ENCODE assay signal across 9 cellular contexts in the genomic region with DNA sequence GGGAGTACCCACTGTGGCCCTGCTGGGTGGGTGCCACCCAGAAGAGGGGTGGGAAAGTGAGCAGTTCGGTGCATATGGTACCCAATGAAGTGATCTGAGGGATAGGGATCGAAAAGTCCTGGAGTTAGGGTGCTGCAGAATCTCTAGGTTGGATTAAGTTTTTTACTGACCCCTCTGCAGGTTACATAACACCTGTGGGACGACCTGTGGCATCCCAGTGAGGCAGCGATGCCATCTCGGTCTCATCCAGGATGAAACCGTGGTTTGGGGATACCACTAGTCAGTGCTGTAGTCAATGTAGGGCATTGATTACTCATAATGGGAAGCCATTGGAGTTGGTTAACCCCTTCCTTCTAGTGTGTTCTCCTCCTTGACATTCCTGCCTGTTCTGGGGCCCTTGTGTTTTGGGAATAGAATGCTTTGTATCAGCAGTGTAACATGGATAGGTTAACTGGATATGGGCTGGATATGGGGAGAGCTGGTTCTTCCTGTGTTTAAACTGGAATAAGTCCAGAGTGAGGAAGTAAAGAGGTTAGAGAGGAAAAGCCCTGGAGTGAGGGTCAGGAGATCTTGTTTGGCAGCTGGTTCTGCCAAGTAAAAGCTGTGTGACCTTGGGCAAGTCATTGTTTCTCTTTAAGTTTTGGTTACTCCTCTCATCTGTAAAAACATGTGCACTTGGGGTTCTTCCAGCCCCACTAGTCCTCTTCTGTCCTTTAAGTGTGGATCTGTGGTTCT. TPM values are rescaled to one million over a fixed set of nuclear protein-coding genes. Genes with fewer than 3 reads are reported as not detected.
DNase-seq lines count a peak whose midpoint lies in the region; TF ChIP-seq lines count a peak whose summit lies in the region.
"Had no signal": no experiment of that assay in that cellular context is flagged by ENCODE, and none has a peak within 500 bp of the region (broad histone marks: within the 10 kb centered on the region; RNA-seq: fewer than 3 reads in every experiment).

No MANE protein-coding gene starts in this region.

- H3K4me3 Mint-ChIP-seq in CD14-positive monocyte (peak overlapping the region; percentile 79 to 98), HFFc6 (peak overlapping the region; percentile 91; the same call in 1 of the 2 replicates), nephron (peak overlapping the region; percentile 16 to 88 (median 86))
- peak overlapping the region; percentile 82 for H3K4me3 Mint-ChIP-seq in activated naive CD8-positive, alpha-beta T cell

- H3K27me3 Mint-ChIP-seq in CD14-positive monocyte (ENCODE audit: low read depth in 3 of 3) (peaks cover 2 to 7% (median 5%) of the 10 kb centered on the region in 3 donors), HFFc6 (ENCODE audit: insufficient read depth) (peaks cover 20% of the 10 kb centered on the region), nephron (ENCODE audit: low read depth) (peaks cover 4% of the 10 kb centered on the region)
- H3K27me3 Mint-ChIP-seq in activated naive CD8-positive, alpha-beta T cell = no peaks in the 10 kb centered on the region

- H3K9me3 Mint-ChIP-seq in CD14-positive monocyte = peaks cover 2 to 7% (median 5%) of the 10 kb centered on the region in 7 donors
- peaks cover 3% of the 10 kb centered on the region; the same call in 1 of the 2 replicates for H3K9me3 Mint-ChIP-seq in HFFc6
- H3K9me3 Mint-ChIP-seq in activated naive CD8-positive, alpha-beta T cell (ENCODE audit: low read depth) = no peaks in the 10 kb centered on the region
- no peaks in the 10 kb centered on the region for H3K9me3 Mint-ChIP-seq in nephron

- DNase-seq in CD14-positive monocyte (ENCODE audit: low spot score) (no peak), HFFc6 (no peak), NCI-H2227 (lab: John Stamatoyannopoulos, UW; ENCODE audit: unreplicated experiment) (no peak), NCI-H226 (no peak), COR-L47 (lab: John Stamatoyannopoulos, UW) (no peak), hypothalamus (lab: John Stamatoyannopoulos, UW) (no peak)
- DNase-seq: NCI-H1930 had no signal

- H3K36me3 Mint-ChIP-seq in CD14-positive monocyte = no peaks in the 10 kb centered on the region
- H3K36me3 Mint-ChIP-seq in HFFc6 (ENCODE audit: low read depth) = no peaks in the 10 kb centered on the region
- H3K36me3 Mint-ChIP-seq in activated naive CD8-positive, alpha-beta T cell = no peaks in the 10 kb centered on the region
- no peaks in the 10 kb centered on the region for H3K36me3 Mint-ChIP-seq in nephron (ENCODE audit: low read depth)

- intact Hi-C loops in CD14-positive monocyte (cut with micrococcal nuclease) = no loop called here

- peak overlapping the region; percentile 81 to 100 (median 98) for H3K27ac Mint-ChIP-seq in CD14-positive monocyte
- H3K27ac Mint-ChIP-seq in HFFc6 = no peak overlapping the region
- peak overlapping the region; percentile 76 for H3K27ac Mint-ChIP-seq in activated naive CD8-positive, alpha-beta T cell
- peak overlapping the region in 2 of 3 experiments; percentile 72 to 75 for H3K27ac Mint-ChIP-seq in nephron

- H3K4me1 Mint-ChIP-seq in CD14-positive monocyte (peaks cover 27% of the 10 kb centered on the region), HFFc6 (ENCODE audit: low read depth) (peaks cover 29% of the 10 kb centered on the region), nephron (peaks cover 22% of the 10 kb centered on the region)
- H3K4me1 Mint-ChIP-seq in activated naive CD8-positive, alpha-beta T cell (ENCODE audit: low read depth) = peaks cover 31% of the 10 kb centered on the region

- TF ChIP-seq CTCF in CD14-positive monocyte (IDR thresholded peaks at IDR 0.05) (no peak), HFFc6 (IDR thresholded peaks at IDR 0.05) (no peak), nephron (IDR thresholded peaks at IDR 0.05; ENCODE audit: unreplicated experiment in 3 of 3) (no peak)

RNA-seq across cellular contexts. Expression of a gene that starts 42.8 kb away (rescaled TPM):
- polyA plus RNA-seq in CD14-positive monocyte = 10 to 100 TPM; 10.4 to 13.3 TPM
- total RNA-seq in HFFc6 (2021; fragmentation: NEBNext Ultra II Directional; extraction: Animal tissue kit (Norgen Biotek cat#: 25700)) = 1 to 10 TPM; 1.9 to 5.5 (median 4.8) TPM
